ENCODE assay signal across 19 cellular contexts in genomic region chr10:97182327-97182990, GRCh38. TPM values are rescaled to one million over a fixed set of nuclear protein-coding genes. Genes with fewer than 3 reads are reported as not detected.
DNase-seq lines count a peak whose midpoint lies in the region; TF ChIP-seq lines count a peak whose summit lies in the region.
"Had no signal": no experiment of that assay in that cellular context is flagged by ENCODE, and none has a peak within 500 bp of the region (broad histone marks: within the 10 kb centered on the region; RNA-seq: fewer than 3 reads in every experiment).

No MANE protein-coding gene starts in this region.

- H3K4ac ChIP-seq in mesendoderm (ENCODE audit: low read depth, low read length): no peak overlapping the region

- no peaks in the 10 kb centered on the region for H3K79me2 ChIP-seq in mesendoderm (ENCODE audit: control insufficient read depth, insufficient read depth, low read length)

- H3K9me3 ChIP-seq in left ventricle myocardium inferior (replicated peaks): no peaks in the 10 kb centered on the region
- H3K9me3 ChIP-seq: BE2C, Caco-2 had no signal

- peak; percentile 56 for DNase-seq in cardiac septum (ENCODE audit: low spot score)
- no peak for DNase-seq in left ventricle myocardium inferior
- DNase-seq in dorsolateral prefrontal cortex: peak in 4 of 10 donors; percentile 42 to 58 (median 46)
- peak; percentile 46 for DNase-seq in pons (ENCODE audit: low spot score)
- no peak for DNase-seq in occipital lobe (lab: John Stamatoyannopoulos, UW)
- no peak for DNase-seq in DMS53 (lab: John Stamatoyannopoulos, UW)
- no peak for DNase-seq in mesendoderm
- DNase-seq: BE2C; Caco-2; CD4-positive, CD25-positive, alpha-beta regulatory T cell; EL; KG1; MV-4-11; NCI-H1694 treated with DMSO at 0.1 percent for 48 hours; NCI-H2171; NCI-H526; NK-92 treated with Interleukin-12 subunit alpha and Interleukin-12 subunit beta, amount 100 ng/mL, for 24 hours; Right ventricle myocardium superior had no signal

- H3K27me3 ChIP-seq in left ventricle myocardium inferior (ENCODE audit: low read depth) (peaks cover 98% of the 10 kb centered on the region), dorsolateral prefrontal cortex (peaks cover 0 to 17% (median 9%) of the 10 kb centered on the region in 45 donors), mesendoderm (ENCODE audit: insufficient read depth, low read length, poor library complexity) (peaks cover 24% of the 10 kb centered on the region)

- H2AK5ac ChIP-seq in mesendoderm (ENCODE audit: low read length): no peak overlapping the region

- no peak overlapping the region for H3K4me2 ChIP-seq in mesendoderm (ENCODE audit: low read length)

- H3K27ac ChIP-seq in left ventricle myocardium inferior (replicated peaks): no peak overlapping the region
- peak overlapping the region in 41 of 59 donors; percentile 0 to 77 (median 45) for H3K27ac ChIP-seq in dorsolateral prefrontal cortex
- no peak overlapping the region for H3K27ac ChIP-seq in mesendoderm (ENCODE audit: low read depth, low read length)
- H3K27ac ChIP-seq: SK-N-MC had no signal

- intact Hi-C loops in cardiac septum (cut with DNase I) (no loop called here), left ventricle myocardium inferior (cut with micrococcal nuclease) (no loop called here), dorsolateral prefrontal cortex (cut with DNase I) (no loop called here)

- H2BK120ac ChIP-seq in mesendoderm (ENCODE audit: low read depth, low read length): no peak overlapping the region

- H2BK5ac ChIP-seq in mesendoderm (ENCODE audit: low read length): no peak overlapping the region

- no peak overlapping the region for H2BK15ac ChIP-seq in mesendoderm (replicated peaks; ENCODE audit: low read depth)

- H4K8ac ChIP-seq in mesendoderm (ENCODE audit: low read depth, low read length): no peak overlapping the region

- H4K5ac ChIP-seq in mesendoderm (ENCODE audit: low read length): no peak overlapping the region

- H3K23ac ChIP-seq in mesendoderm (ENCODE audit: low read length): no peak overlapping the region

- H3K56ac ChIP-seq in mesendoderm (ENCODE audit: low read length): no peak overlapping the region

- H3K36me3 ChIP-seq in left ventricle myocardium inferior: no peaks in the 10 kb centered on the region
- no peaks in the 10 kb centered on the region for H3K36me3 ChIP-seq in mesendoderm (ENCODE audit: control insufficient read depth, insufficient read depth, low read length)
- H3K36me3 ChIP-seq: BE2C had no signal

- H3K4me1 ChIP-seq in left ventricle myocardium inferior (peaks cover 9% of the 10 kb centered on the region), mesendoderm (ENCODE audit: control insufficient read depth, low read depth, low read length) (peaks cover 4% of the 10 kb centered on the region)
- H3K4me1 ChIP-seq: Caco-2 had no signal

- no CpG with 5 or more reads among the region's 8 CpGs for WGBS in mesendoderm (ENCODE audit: extremely low coverage, insufficient coverage, low lambda C conversion rate)

- no peak overlapping the region for H3K18ac ChIP-seq in mesendoderm (ENCODE audit: low read length)

- no peak for TF ChIP-seq CTCF in left ventricle myocardium inferior (IDR thresholded peaks at IDR 0.05; ENCODE audit: borderline replicate concordance)
- no peak for TF ChIP-seq CTCF in dorsolateral prefrontal cortex (IDR thresholded peaks at IDR 0.05 in 54 of 56, conservative IDR thresholded peaks at IDR 0.05 in 2 of 56; ENCODE audit: low read depth in 1 of 56, partially characterized antibody in 56 of 56)

- no peaks in the 10 kb centered on the region for H3K79me1 ChIP-seq in mesendoderm (ENCODE audit: low read length)

- H3K9ac ChIP-seq in mesendoderm (ENCODE audit: low read length): no peak overlapping the region

- no peak overlapping the region for H3K4me3 ChIP-seq in left ventricle myocardium inferior
- peak overlapping the region in 2 of 59 donors; percentile 12 to 72 for H3K4me3 ChIP-seq in dorsolateral prefrontal cortex
- no peak overlapping the region for H3K4me3 ChIP-seq in mesendoderm (ENCODE audit: low read length)
- H3K4me3 ChIP-seq: SK-N-MC had no signal

RNA-seq across cellular contexts. Expression of gene SLIT1, which starts 3.3 kb away (rescaled TPM):
- total RNA-seq in cardiac septum (0.05 TPM), left ventricle myocardium inferior (0.08 TPM), dorsolateral prefrontal cortex (100 to 1,000 TPM in 2 of 120 experiments, 10 to 100 TPM in 118; 26.6 to 109 (median 71.5) TPM), occipital lobe (42.7 TPM)
- 0.20 TPM for polyA plus RNA-seq in mesendoderm (2013, experiment 1 of 2)
- 0.15 TPM for polyA plus RNA-seq in mesendoderm (2013, experiment 2 of 2)
- polyA plus RNA-seq: CD4-positive, CD25-positive, alpha-beta regulatory T cell had no signal

Comparison
In these comparisons a context has a peak if more than half of its experiments do, and no peak if none do; other contexts are left out.
1. DNase-seq: peak in cardiac septum (single experiment) and pons (single experiment); none in left ventricle myocardium inferior (single experiment), occipital lobe (single experiment), DMS53 (single experiment) and mesendoderm (single experiment).
2. H3K27ac ChIP-seq: peak in dorsolateral prefrontal cortex (41 of 59); none in left ventricle myocardium inferior (single experiment) and mesendoderm (single experiment).
3. RNA of gene SLIT1, which starts 3.3 kb away (total RNA-seq): 26.6 to 109 TPM in dorsolateral prefrontal cortex and 42.7 TPM in occipital lobe (single experiment); 0.08 TPM in left ventricle myocardium inferior (single experiment) and 0.05 TPM in cardiac septum (single experiment); every median in the first group is over 10 times any median in the second.